Comparison of ENCODE assay signal across 20 cellular contexts in the genomic region with DNA sequence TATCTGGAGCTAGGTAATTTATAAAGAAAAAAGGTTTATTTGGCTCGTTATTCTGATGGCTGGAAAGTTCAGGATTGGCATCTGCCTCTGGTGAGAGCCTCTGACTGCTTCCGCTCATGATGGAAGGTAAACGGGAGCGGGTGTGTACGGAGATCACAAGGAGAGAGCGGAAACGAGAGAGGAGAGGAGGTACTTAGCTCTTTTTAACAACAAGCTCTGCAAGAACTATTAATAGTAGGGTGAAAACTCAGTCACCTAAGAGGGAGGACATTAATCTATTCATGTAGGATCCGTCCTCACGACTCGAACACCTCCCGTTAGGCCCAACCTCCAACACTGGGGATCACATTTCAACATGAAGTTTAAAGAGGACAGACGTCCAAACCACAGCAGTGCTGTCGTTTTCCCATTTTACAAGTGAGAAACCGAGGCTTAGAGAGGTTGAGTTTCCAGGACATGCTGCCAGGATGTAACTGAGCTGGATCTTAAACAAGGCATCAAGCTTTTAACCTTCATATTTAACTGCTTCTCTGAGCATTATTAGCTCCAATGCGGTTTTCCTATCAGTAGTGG.
"Had no signal": no experiment of that assay in that cellular context is flagged by ENCODE, and none has a peak within 500 bp of the region (broad histone marks: within the 10 kb centered on the region; RNA-seq: fewer than 3 reads in every experiment).

No MANE protein-coding gene starts in this region.

- H3K9me3 Mint-ChIP-seq: activated T-cell treated with anti-CD3 and anti-CD28 coated beads, Interleukin-2, amount 50 U/mL, for 24 hours; brain; endodermal cell; naive thymus-derived CD4-positive, alpha-beta T cell; stimulated activated naive CD8-positive, alpha-beta T cell treated with anti-CD3 and anti-CD28 coated beads, Interleukin-15, amount 100 ng/mL, for 72 hours; T-helper 2 cell treated with Interferon-gamma antibody and Interleukin-4, amounts not matched to agents 5 μg/mL and 100 μg/mL, for 36 hours had no signal

- H3K36me3 ChIP-seq: lower lobe of right lung, neutrophil, upper lobe of right lung had no signal

- H3K4me1 ChIP-seq: lower lobe of right lung had no signal

- H3K4me3 Mint-ChIP-seq: activated CD8-positive, alpha-beta memory T cell treated with anti-CD3 and anti-CD28 coated beads, Interleukin-2, amount 10 ng/mL, durations not matched to agents 7 days and 5 days; activated naive CD8-positive, alpha-beta T cell; activated T-cell treated with anti-CD3 and anti-CD28 coated beads, Interleukin-2, amount 50 U/mL, for 24 hours; brain; endodermal cell; naive thymus-derived CD4-positive, alpha-beta T cell; stimulated activated naive CD8-positive, alpha-beta T cell treated with anti-CD3 and anti-CD28 coated beads, Interleukin-15, amount 100 ng/mL, for 72 hours; T-helper 2 cell treated with Interferon-gamma antibody and Interleukin-4, amounts not matched to agents 5 μg/mL and 100 μg/mL, for 36 hours had no signal

- H3K9me3 ChIP-seq: lower lobe of right lung, neutrophil, testis, upper lobe of right lung had no signal

- DNase-seq: activated CD8-positive, alpha-beta memory T cell treated with anti-CD3 and anti-CD28 coated beads, Interleukin-2, amount 10 ng/mL, durations not matched to agents 7 days and 5 days; activated effector memory CD4-positive, alpha-beta T cell treated with anti-CD3 and anti-CD28 coated beads, Interleukin-2, amount 50 U/mL, for 16 hours; activated T-cell treated with anti-CD3 and anti-CD28 coated beads, Interleukin-2, amount 50 U/mL, for 24 hours; amygdala; endodermal cell; erythroblast; hippocampal formation; lower lobe of right lung; midbrain; naive thymus-derived CD4-positive, alpha-beta T cell; stimulated activated CD4-positive, alpha-beta T cell treated with anti-CD3 and anti-CD28 coated beads, Interleukin-4, amount 100 ng/mL, for 1 hour; stimulated activated CD8-positive, alpha-beta memory T cell treated with anti-CD3 and anti-CD28 coated beads, Interleukin-4, amount 100 ng/mL, for 48 hours; stimulated activated naive CD8-positive, alpha-beta T cell treated with anti-CD3 and anti-CD28 coated beads, Interleukin-15, amount 100 ng/mL, for 72 hours; testis; upper lobe of right lung had no signal

- H3K4me3 ChIP-seq: lower lobe of right lung, testis, upper lobe of right lung had no signal

- H3K27ac ChIP-seq: lower lobe of right lung, neutrophil, testis, upper lobe of right lung had no signal

- H3K4me1 Mint-ChIP-seq: activated CD8-positive, alpha-beta memory T cell treated with anti-CD3 and anti-CD28 coated beads, Interleukin-2, amount 10 ng/mL, durations not matched to agents 7 days and 5 days; stimulated activated naive CD8-positive, alpha-beta T cell treated with anti-CD3 and anti-CD28 coated beads, Interleukin-15, amount 100 ng/mL, for 72 hours had no signal

- H3K27me3 ChIP-seq: neutrophil, testis, upper lobe of right lung had no signal

- ATAC-seq: activated CD8-positive, alpha-beta memory T cell treated with anti-CD3 and anti-CD28 coated beads, Interleukin-2, amount 10 ng/mL, durations not matched to agents 7 days and 5 days; lower lobe of right lung; naive thymus-derived CD4-positive, alpha-beta T cell; sciatic nerve; stimulated activated naive CD8-positive, alpha-beta T cell treated with anti-CD3 and anti-CD28 coated beads, Interleukin-15, amount 100 ng/mL, for 72 hours; upper lobe of right lung had no signal

- H3K27ac Mint-ChIP-seq: activated CD8-positive, alpha-beta memory T cell treated with anti-CD3 and anti-CD28 coated beads, Interleukin-2, amount 10 ng/mL, durations not matched to agents 7 days and 5 days; activated naive CD8-positive, alpha-beta T cell; activated T-cell treated with anti-CD3 and anti-CD28 coated beads, Interleukin-2, amount 50 U/mL, for 24 hours; endodermal cell; naive thymus-derived CD4-positive, alpha-beta T cell; T-helper 2 cell treated with Interferon-gamma antibody and Interleukin-4, amounts not matched to agents 5 μg/mL and 100 μg/mL, for 36 hours had no signal

- H3K36me3 Mint-ChIP-seq: activated CD8-positive, alpha-beta memory T cell treated with anti-CD3 and anti-CD28 coated beads, Interleukin-2, amount 10 ng/mL, durations not matched to agents 7 days and 5 days; activated naive CD8-positive, alpha-beta T cell; brain; naive thymus-derived CD4-positive, alpha-beta T cell had no signal
